Comparison of ENCODE assay signal across 27 cellular contexts in genomic region chr12:48266826-48267225, GRCh38.
"Had no signal": no experiment of that assay in that cellular context is flagged by ENCODE, and none has a peak within 500 bp of the region (broad histone marks: within the 10 kb centered on the region; RNA-seq: fewer than 3 reads in every experiment).

No MANE protein-coding gene starts in this region.

- H3K36me3 Mint-ChIP-seq: neural progenitor cell; stimulated activated effector memory CD8-positive, alpha-beta T cell treated with anti-CD3 and anti-CD28 coated beads, Interleukin-12 subunit alpha, Interleukin-12 subunit beta, amount 100 ng/mL, for 72 hours; stimulated activated naive B cell treated with anti-CD40 and anti-IgM and Interleukin-4, amounts not matched to agents 10 μg/mL and 1 μg/mL and 100 μg/mL, for 72 hours had no signal

- H3K4me2 ChIP-seq: neural progenitor cell had no signal

- H3K79me2 ChIP-seq: parathyroid adenoma had no signal

- H3K9me3 Mint-ChIP-seq: nephron; neural progenitor cell; stimulated activated effector memory CD8-positive, alpha-beta T cell treated with anti-CD3 and anti-CD28 coated beads, Interleukin-12 subunit alpha, Interleukin-12 subunit beta, amount 100 ng/mL, for 72 hours; stimulated activated naive CD8-positive, alpha-beta T cell treated with anti-CD3 and anti-CD28 coated beads, Interleukin-15, Interleukin-2, amounts not matched to agents 100 ng/mL and 50 ng/mL, for 24 hours had no signal

- H3K4me3 ChIP-seq: neural progenitor cell, ovary, psoas muscle, right lobe of liver, sigmoid colon, stomach, thoracic aorta, thyroid gland, tibial nerve, upper lobe of left lung, vagina had no signal

- H3K27ac Mint-ChIP-seq: nephron; neural progenitor cell; progenitor cell of endocrine pancreas; stimulated activated effector memory CD8-positive, alpha-beta T cell treated with anti-CD3 and anti-CD28 coated beads, Interleukin-12 subunit alpha, Interleukin-12 subunit beta, amount 100 ng/mL, for 72 hours; stimulated activated naive CD8-positive, alpha-beta T cell treated with anti-CD3 and anti-CD28 coated beads, Interleukin-15, Interleukin-2, amounts not matched to agents 100 ng/mL and 50 ng/mL, for 24 hours had no signal

- H3K36me3 ChIP-seq: neural progenitor cell, ovary, right lobe of liver, sigmoid colon, stomach, thoracic aorta, thyroid gland, tibial nerve, upper lobe of left lung, vagina had no signal

- H2AFZ ChIP-seq: neural progenitor cell, parathyroid adenoma had no signal

- H3K4me1 Mint-ChIP-seq: nephron had no signal

- ATAC-seq: psoas muscle; right cardiac atrium; right lobe of liver; stimulated activated effector memory CD8-positive, alpha-beta T cell treated with anti-CD3 and anti-CD28 coated beads, Interleukin-12 subunit alpha, Interleukin-12 subunit beta, amount 100 ng/mL, for 72 hours; stimulated activated naive B cell treated with anti-CD40 and anti-IgM and Interleukin-4, amounts not matched to agents 10 μg/mL and 1 μg/mL and 100 μg/mL, for 72 hours had no signal

- DNase-seq: occipital lobe; ovary; posterior cingulate gyrus; psoas muscle; right cardiac atrium; right lobe of liver; sigmoid colon; small intestine; stimulated activated CD4-positive, alpha-beta T cell treated with anti-CD3 and anti-CD28 coated beads, Interleukin-15, amount 100 ng/mL, for 24 hours; stimulated activated CD4-positive, alpha-beta T cell treated with anti-CD3 and anti-CD28 coated beads, Interleukin-2, amount 100 ng/mL, for 24 hours; stimulated activated CD4-positive, alpha-beta T cell treated with anti-CD3 and anti-CD28 coated beads, Interleukin-2, amount 100 ng/mL, for 48 hours; stimulated activated CD4-positive, alpha-beta T cell treated with anti-CD3 and anti-CD28 coated beads, Interleukin-4, amount 100 ng/mL, for 24 hours; stimulated activated naive B cell treated with anti-CD40 and anti-IgM and Interleukin-4, amounts not matched to agents 10 μg/mL and 1 μg/mL and 100 μg/mL, for 72 hours; stimulated activated naive CD4-positive, alpha-beta T cell treated with Interleukin-2 at 50 U/mL for 16 hours; stomach; thyroid gland; trophoblast cell; upper lobe of left lung had no signal

- H3K4me3 Mint-ChIP-seq: nephron; neural progenitor cell; stimulated activated effector memory CD8-positive, alpha-beta T cell treated with anti-CD3 and anti-CD28 coated beads, Interleukin-12 subunit alpha, Interleukin-12 subunit beta, amount 100 ng/mL, for 72 hours; stimulated activated naive CD8-positive, alpha-beta T cell treated with anti-CD3 and anti-CD28 coated beads, Interleukin-15, Interleukin-2, amounts not matched to agents 100 ng/mL and 50 ng/mL, for 24 hours had no signal

- H3K27me3 ChIP-seq: ovary, right lobe of liver, sigmoid colon, stomach, thyroid gland, tibial nerve, upper lobe of left lung, vagina had no signal

- H3K9ac ChIP-seq: neural progenitor cell, parathyroid adenoma had no signal

- H3K9me3 ChIP-seq: ovary, psoas muscle, right lobe of liver, sigmoid colon, stomach, thoracic aorta, thyroid gland, tibial nerve, upper lobe of left lung, vagina had no signal

- H3K27ac ChIP-seq: neural progenitor cell, ovary, parathyroid adenoma, psoas muscle, right lobe of liver, sigmoid colon, stomach, thoracic aorta, thyroid gland, tibial nerve, upper lobe of left lung, vagina had no signal

- H3K4me1 ChIP-seq: parathyroid adenoma, psoas muscle, right lobe of liver, sigmoid colon, stomach, thyroid gland, tibial nerve, upper lobe of left lung, vagina had no signal
